Comparison of ENCODE assay signal across 15 cellular contexts in genomic region chr9:70130266-70130665, GRCh38.
DNase-seq lines count a peak whose midpoint lies in the region; ATAC-seq, FAIRE-seq and TF ChIP-seq lines count a peak whose summit lies in the region.
"Had no signal": no experiment of that assay in that cellular context is flagged by ENCODE, and none has a peak within 500 bp of the region (broad histone marks: within the 10 kb centered on the region; RNA-seq: fewer than 3 reads in every experiment).

No MANE protein-coding gene starts in this region.

- no peaks in the 10 kb centered on the region for H3K4me1 ChIP-seq in PC-3 (ENCODE audit: insufficient read depth, low read length)
- peaks cover 37% of the 10 kb centered on the region for H3K4me1 ChIP-seq in keratinocyte (ENCODE audit: control insufficient read depth, extremely low read depth, insufficient read depth, low read length)
- H3K4me1 ChIP-seq in thyroid gland, result peaks cover 0 to 6% of the 10 kb centered on the region in 2 donors

- TF ChIP-seq CTCF in NB4 (IDR thresholded peaks at IDR 0.05; ENCODE audit: low read depth, low read length) (no peak), PC-3 (conservative IDR thresholded peaks at IDR 0.05; ENCODE audit: low read depth, low read length) (no peak), keratinocyte (optimal IDR thresholded peaks at IDR 0.05 in 1 of 3, IDR thresholded peaks at IDR 0.05 in 1 of 3, conservative IDR thresholded peaks at IDR 0.05 in 1 of 3; ENCODE audit: extremely low read depth in 1 of 3, insufficient read depth in 2 of 3, low read length in 3 of 3) (no peak), thyroid gland (IDR thresholded peaks at IDR 0.05) (no peak), WERI-Rb-1 (IDR thresholded peaks at IDR 0.05; ENCODE audit: low read depth, low read length) (no peak)

- WGBS in thyroid gland, 2 donors, result 68 to 75% methylated on average over 2 of the region's 2 CpGs

- H3K4me2 ChIP-seq in PC-3 (ENCODE audit: low read length) (no peak overlapping the region), keratinocyte (ENCODE audit: control insufficient read depth, extremely low read depth, insufficient read depth, low read depth, low read length) (peak overlapping the region; percentile 65)
- H3K4me2 ChIP-seq: KMS-11, SK-N-SH had no signal

- POLR2A ChIA-PET in PC-3 (lab: Charles Lee; ENCODE audit: unreplicated experiment), result no interaction called here

- dilution Hi-C loops in keratinocyte (cut with MboI; ENCODE audit: extremely low pct_ligation_motif_present, low sequenced_read_pairs), result no loop called here

- no peak for ATAC-seq in PC-3

- H3K9me3 ChIP-seq in PC-3 (ENCODE audit: low read length), result no peaks in the 10 kb centered on the region
- no peaks in the 10 kb centered on the region for H3K9me3 ChIP-seq in keratinocyte (ENCODE audit: control insufficient read depth, low read depth, low read length)
- H3K9me3 ChIP-seq in thyroid gland, result no peaks in the 10 kb centered on the region
- no peaks in the 10 kb centered on the region for H3K9me3 ChIP-seq in WERI-Rb-1 (ENCODE audit: severe bottlenecking)
- H3K9me3 ChIP-seq: SK-N-SH had no signal

- H2AFZ ChIP-seq in PC-3 (ENCODE audit: low read length) (no peak overlapping the region), keratinocyte (ENCODE audit: control insufficient read depth, low read length) (peak overlapping the region; percentile 39)

- DNase-seq in NB4 (ENCODE audit: low read depth) (peak; percentile 4), PC-3 (peak; percentile 16), keratinocyte (ENCODE audit: low read depth, low spot score) (no peak), thyroid gland (peak; percentile 23 to 28), cerebellar cortex (ENCODE audit: low spot score) (no peak), WERI-Rb-1 (no peak), SIG-M5 treated with dmso at 0.1 percent for 504 hours (lab: John Stamatoyannopoulos, UW; ENCODE audit: unreplicated experiment) (no peak)
- DNase-seq: CD8-positive, alpha-beta memory T cell; GF-D8; HFFc6; NCI-H187 treated with DMSO at 0.1 percent for 48 hours; NCI-H226; NCI-H526; SK-N-SH had no signal

- no peak overlapping the region for H3K9ac ChIP-seq in PC-3 (ENCODE audit: low read length)
- H3K9ac ChIP-seq in keratinocyte (ENCODE audit: control insufficient read depth, extremely low read depth, insufficient read depth, low read length), result no peak overlapping the region
- H3K9ac ChIP-seq: KMS-11, SK-N-SH had no signal

- peaks cover 5% of the 10 kb centered on the region for H3K9me1 ChIP-seq in keratinocyte (ENCODE audit: control insufficient read depth, extremely low read depth, insufficient read depth, low read length)

- no peaks in the 10 kb centered on the region for H3F3A ChIP-seq in PC-3 (ENCODE audit: low read length, unreplicated experiment)

- FAIRE-seq in keratinocyte (lab: Jason Lieb, UNC), result peak; percentile 92

- no peaks in the 10 kb centered on the region for H3K9me2 ChIP-seq in PC-3 (replicated peaks; ENCODE audit: low read length)
- H3K9me2 ChIP-seq: SK-N-SH had no signal

- H3K36me3 ChIP-seq in PC-3 (ENCODE audit: low read depth, low read length) (no peaks in the 10 kb centered on the region), keratinocyte (ENCODE audit: control insufficient read depth in 2 of 2, extremely low read depth in 1 of 2, insufficient read depth in 2 of 2, low read length in 2 of 2) (no peaks in the 10 kb centered on the region), thyroid gland (no peaks in the 10 kb centered on the region), WERI-Rb-1 (no peaks in the 10 kb centered on the region)

- H3K79me2 ChIP-seq in PC-3 (ENCODE audit: low read length), result no peaks in the 10 kb centered on the region
- no peaks in the 10 kb centered on the region for H3K79me2 ChIP-seq in keratinocyte (ENCODE audit: control insufficient read depth, insufficient read depth, low read length)

- CTCF ChIA-PET in PC-3 (lab: Charles Lee), result no interaction called here

- H3K27me3 ChIP-seq in PC-3 (ENCODE audit: low read length) (no peaks in the 10 kb centered on the region), keratinocyte (ENCODE audit: control insufficient read depth, extremely low read depth, insufficient read depth, low read length) (no peaks in the 10 kb centered on the region), thyroid gland (no peaks in the 10 kb centered on the region), WERI-Rb-1 (ENCODE audit: insufficient read depth, low read depth, severe bottlenecking) (no peaks in the 10 kb centered on the region)

- BruUV-seq in PC-3 (replicated peaks; lab: Mats Ljungman, UMichigan), result no TSS peak

- H4K20me1 ChIP-seq in PC-3 (ENCODE audit: low read length), result no peaks in the 10 kb centered on the region
- no peaks in the 10 kb centered on the region for H4K20me1 ChIP-seq in keratinocyte (ENCODE audit: control insufficient read depth, extremely low read depth, insufficient read depth, low read length)

- H3K27ac ChIP-seq in PC-3 (ENCODE audit: low read length) (no peak overlapping the region), keratinocyte (ENCODE audit: control insufficient read depth, insufficient read depth, low read length) (peak overlapping the region; percentile 34), thyroid gland (no peak overlapping the region), WERI-Rb-1 (no peak overlapping the region)
- H3K27ac ChIP-seq: KMS-11 had no signal

- H3K4me3 ChIP-seq in NB4 (ENCODE audit: low read depth, low read length), result no peak overlapping the region
- no peak overlapping the region for H3K4me3 ChIP-seq in PC-3 (ENCODE audit: low read length)
- H3K4me3 ChIP-seq in keratinocyte (ENCODE audit: control insufficient read depth in 2 of 3, extremely low read depth in 1 of 3, insufficient read depth in 2 of 3, low read depth in 1 of 3, low read length in 3 of 3), result no peak overlapping the region
- H3K4me3 ChIP-seq in thyroid gland (replicated peaks in 1 of 3), result no peak overlapping the region
- H3K4me3 ChIP-seq in WERI-Rb-1 (ENCODE audit: low read depth, low read length), result no peak overlapping the region

- intact Hi-C loops in PC-3 (cut with micrococcal nuclease) (no loop called here), thyroid gland (cut with DNase I) (no loop called here)

- TF ChIP-seq POLR2A in NB4 (IDR thresholded peaks at IDR 0.05; ENCODE audit: extremely low read depth, insufficient read length), result no peak
- TF ChIP-seq POLR2A in thyroid gland (IDR thresholded peaks at IDR 0.05), result no peak

Comparison
In these comparisons a context has a peak if more than half of its experiments do, and no peak if none do; other contexts are left out.
1. DNase-seq: peak in NB4 (single experiment), PC-3 (single experiment) and thyroid gland (2 of 2); none in keratinocyte (single experiment), cerebellar cortex (single experiment), WERI-Rb-1 (single experiment) and SIG-M5 treated with dmso at 0.1 percent for 504 hours (single experiment).